Comparison of ENCODE assay signal across 28 cellular contexts in genomic region chr6:1515781-1516180, GRCh38.
"Had no signal": no experiment of that assay in that cellular context is flagged by ENCODE, and none has a peak within 500 bp of the region (broad histone marks: within the 10 kb centered on the region; RNA-seq: fewer than 3 reads in every experiment).

No MANE protein-coding gene starts in this region.

- H3K4me2 ChIP-seq: hepatocyte had no signal

- H3K27me3 ChIP-seq: colonic mucosa, foreskin keratinocyte, gastrocnemius medialis, hepatocyte had no signal

- H2AFZ ChIP-seq: hepatocyte had no signal

- ATAC-seq: effector memory CD8-positive, alpha-beta T cell; esophagus mucosa; foreskin keratinocyte; gastrocnemius medialis; gastroesophageal sphincter; heart right ventricle had no signal

- H3K4me1 ChIP-seq: colonic mucosa, esophagus muscularis mucosa, esophagus squamous epithelium, foreskin keratinocyte, gastrocnemius medialis, gastroesophageal sphincter, heart left ventricle, heart right ventricle had no signal

- H3K4me3 ChIP-seq: colonic mucosa, coronary artery, dorsolateral prefrontal cortex, esophagus muscularis mucosa, esophagus squamous epithelium, gastrocnemius medialis, gastroesophageal sphincter, heart left ventricle, heart right ventricle, hepatocyte had no signal

- H3K79me2 ChIP-seq: hepatocyte had no signal

- DNase-seq: colonic mucosa; cortex of kidney; dermis blood vessel endothelial cell; dorsolateral prefrontal cortex; effector CD4-positive, alpha-beta T cell; effector CD8-positive, alpha-beta T cell; effector memory CD4-positive, alpha-beta T cell; effector memory CD8-positive, alpha-beta T cell; endodermal cell; erythroblast; esophagus squamous epithelium; foreskin fibroblast; foreskin keratinocyte; foreskin melanocyte; gastrocnemius medialis; glutamatergic neuron; heart left ventricle; heart right ventricle had no signal

- H3K36me3 ChIP-seq: colonic mucosa, esophagus muscularis mucosa, esophagus squamous epithelium, gastrocnemius medialis, gastroesophageal sphincter, heart left ventricle, heart right ventricle had no signal

- FAIRE-seq: colon, endometrium, endothelial cell of umbilical vein, frontal cortex had no signal

- H3K27ac ChIP-seq: colonic mucosa, coronary artery, dorsolateral prefrontal cortex, epithelial cell of prostate, esophagus muscularis mucosa, esophagus squamous epithelium, foreskin keratinocyte, gastrocnemius medialis, gastroesophageal sphincter, heart left ventricle, heart right ventricle, hepatocyte had no signal

- H3K9me3 ChIP-seq: colonic mucosa, esophagus squamous epithelium, gastrocnemius medialis, heart right ventricle had no signal
